ENCODE assay signal across 17 cellular contexts in the genomic region with DNA sequence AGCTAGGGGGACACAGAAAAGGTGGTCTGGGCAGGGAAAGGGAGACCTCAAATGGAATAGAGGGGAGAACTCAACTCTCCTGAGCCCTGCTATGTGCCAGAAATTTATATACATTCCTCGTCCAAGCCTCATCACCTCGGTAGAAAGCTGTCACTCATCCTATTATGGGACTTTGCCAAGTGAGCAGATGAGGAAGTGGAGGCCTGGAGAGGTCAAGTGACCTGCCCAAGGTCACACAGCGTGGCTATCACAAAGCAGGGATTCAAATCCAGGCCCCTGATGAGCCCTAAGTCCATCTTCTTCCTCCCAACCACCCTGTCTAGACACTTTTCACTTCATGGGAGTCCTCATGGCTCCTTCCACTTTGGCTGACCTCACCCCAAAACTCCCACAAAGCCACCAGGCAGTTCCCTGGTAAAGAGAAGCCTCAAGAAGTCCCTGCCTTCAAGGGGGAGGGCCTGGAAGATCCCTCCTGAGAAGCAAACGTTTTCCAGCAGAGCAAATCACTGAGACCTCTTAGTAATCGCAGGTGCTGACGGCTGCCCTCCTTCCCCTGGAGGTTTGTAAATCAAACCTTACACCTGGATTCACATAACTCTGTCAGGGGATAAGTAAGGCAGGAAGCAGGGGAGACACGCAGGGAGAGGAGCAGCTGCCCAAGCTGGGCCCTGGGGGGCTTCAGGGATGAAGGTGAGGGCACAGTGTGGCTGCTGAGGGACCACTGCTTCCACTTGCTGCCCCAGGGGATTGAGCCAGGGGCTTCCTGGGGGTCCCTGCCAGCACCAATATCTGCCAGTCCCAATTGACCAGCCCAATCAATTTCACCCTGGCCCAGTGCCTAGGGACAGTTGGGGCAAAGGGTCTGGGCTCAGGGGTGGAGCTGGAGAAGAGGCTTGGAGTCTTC.
"Had no signal": no experiment of that assay in that cellular context is flagged by ENCODE, and none has a peak within 500 bp of the region (broad histone marks: within the 10 kb centered on the region; RNA-seq: fewer than 3 reads in every experiment).

No MANE protein-coding gene starts in this region.

- FAIRE-seq: astrocyte, endometrium, keratinocyte had no signal

- H3K27ac ChIP-seq: dorsolateral prefrontal cortex, parathyroid adenoma, tibial nerve, uterus had no signal

- H3K4me1 Mint-ChIP-seq: activated B cell treated with CpG ODN at 0.5 μM for 24 hours; activated CD4-positive, alpha-beta T cell treated with anti-CD3 and anti-CD28 coated beads, Interleukin-2, amount 10 ng/mL, durations not matched to agents 7 days and 5 days; activated naive CD4-positive, alpha-beta T cell treated with anti-CD3 and anti-CD28 coated beads, Interleukin-2, amount 10 ng/mL, durations not matched to agents 7 days and 5 days; stimulated activated memory B cell treated with anti-CD40 and anti-IgM and Interleukin-4, amounts not matched to agents 10 μg/mL and 1 μg/mL and 100 μg/mL, for 72 hours had no signal

- H3K9me3 Mint-ChIP-seq: activated B cell treated with CpG ODN at 0.5 μM for 24 hours; activated CD4-positive, alpha-beta T cell treated with anti-CD3 and anti-CD28 coated beads, Interleukin-2, amount 10 ng/mL, durations not matched to agents 7 days and 5 days; activated naive CD4-positive, alpha-beta T cell treated with anti-CD3 and anti-CD28 coated beads, Interleukin-2, amount 10 ng/mL, durations not matched to agents 7 days and 5 days; activated T-cell treated with anti-CD3 and anti-CD28 coated beads, Interleukin-2, amount 50 U/mL, for 24 hours; stimulated activated memory B cell treated with anti-CD40 and anti-IgM and Interleukin-4, amounts not matched to agents 10 μg/mL and 1 μg/mL and 100 μg/mL, for 72 hours had no signal

- DNase-seq: activated B cell treated with CpG ODN at 0.5 μM for 24 hours; activated CD4-positive, alpha-beta T cell treated with anti-CD3 and anti-CD28 coated beads, Interleukin-2, amount 10 ng/mL, durations not matched to agents 7 days and 5 days; activated naive CD4-positive, alpha-beta T cell treated with anti-CD3 and anti-CD28 coated beads, Interleukin-2, amount 10 ng/mL, durations not matched to agents 7 days and 5 days; activated T-cell treated with anti-CD3 and anti-CD28 coated beads, Interleukin-2, amount 50 U/mL, for 24 hours; hippocampal formation; left ventricle myocardium superior; stimulated activated CD4-positive, alpha-beta T cell treated with anti-CD3 and anti-CD28 coated beads, Interleukin-2, amount 100 ng/mL, for 48 hours; substantia nigra; T-helper 2 cell; uterus had no signal

- H3K27ac Mint-ChIP-seq: activated B cell treated with CpG ODN at 0.5 μM for 24 hours; activated CD4-positive, alpha-beta T cell treated with anti-CD3 and anti-CD28 coated beads, Interleukin-2, amount 10 ng/mL, durations not matched to agents 7 days and 5 days; activated naive CD4-positive, alpha-beta T cell treated with anti-CD3 and anti-CD28 coated beads, Interleukin-2, amount 10 ng/mL, durations not matched to agents 7 days and 5 days; activated T-cell treated with anti-CD3 and anti-CD28 coated beads, Interleukin-2, amount 50 U/mL, for 24 hours; stimulated activated memory B cell treated with anti-CD40 and anti-IgM and Interleukin-4, amounts not matched to agents 10 μg/mL and 1 μg/mL and 100 μg/mL, for 72 hours had no signal

- H3K4me3 ChIP-seq: dorsolateral prefrontal cortex, tibial nerve, uterus had no signal

- H3K9me3 ChIP-seq: tibial nerve, uterus had no signal

- H2AFZ ChIP-seq: parathyroid adenoma had no signal

- H3K27me3 ChIP-seq: uterus had no signal

- H3K36me3 ChIP-seq: tibial nerve, uterus had no signal

- H3K36me3 Mint-ChIP-seq: activated naive CD4-positive, alpha-beta T cell treated with anti-CD3 and anti-CD28 coated beads, Interleukin-2, amount 10 ng/mL, durations not matched to agents 7 days and 5 days; stimulated activated memory B cell treated with anti-CD40 and anti-IgM and Interleukin-4, amounts not matched to agents 10 μg/mL and 1 μg/mL and 100 μg/mL, for 72 hours had no signal

- H3K27me3 Mint-ChIP-seq: activated CD4-positive, alpha-beta T cell treated with anti-CD3 and anti-CD28 coated beads, Interleukin-2, amount 10 ng/mL, durations not matched to agents 7 days and 5 days had no signal

- H3K4me3 Mint-ChIP-seq: activated B cell treated with CpG ODN at 0.5 μM for 24 hours; activated CD4-positive, alpha-beta T cell treated with anti-CD3 and anti-CD28 coated beads, Interleukin-2, amount 10 ng/mL, durations not matched to agents 7 days and 5 days; activated naive CD4-positive, alpha-beta T cell treated with anti-CD3 and anti-CD28 coated beads, Interleukin-2, amount 10 ng/mL, durations not matched to agents 7 days and 5 days; activated T-cell treated with anti-CD3 and anti-CD28 coated beads, Interleukin-2, amount 50 U/mL, for 24 hours; stimulated activated memory B cell treated with anti-CD40 and anti-IgM and Interleukin-4, amounts not matched to agents 10 μg/mL and 1 μg/mL and 100 μg/mL, for 72 hours had no signal

- H3K9ac ChIP-seq: parathyroid adenoma had no signal

- H3K4me1 ChIP-seq: parathyroid adenoma, tibial nerve, uterus had no signal
